Comparison of ENCODE assay signal across 12 cellular contexts in the genomic region with DNA sequence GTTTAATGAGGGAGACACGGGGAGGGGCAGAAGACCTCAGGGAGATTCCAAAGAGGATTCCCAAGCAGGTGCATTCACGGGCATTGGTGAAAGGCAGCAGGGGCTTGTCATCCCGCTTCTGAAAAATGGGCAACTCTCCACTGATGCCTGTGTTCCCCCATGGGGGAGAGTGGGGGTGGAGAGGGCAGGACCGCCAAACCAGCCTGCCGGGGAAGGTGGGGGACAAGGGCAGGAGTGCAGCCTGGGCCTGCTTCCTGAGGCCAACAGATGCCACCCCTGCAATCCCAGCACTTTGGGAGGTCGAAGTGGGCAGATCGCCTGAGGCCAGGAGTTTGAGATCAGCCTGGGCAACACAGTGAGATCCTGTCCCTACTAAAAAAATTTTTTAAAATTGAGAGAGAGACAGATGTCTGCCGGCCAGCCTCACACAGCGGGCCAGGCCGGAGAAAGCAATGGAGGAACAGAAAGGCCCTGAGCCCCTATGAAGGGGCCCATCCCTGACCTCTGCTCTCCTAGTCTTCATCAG.
"Had no signal": no experiment of that assay in that cellular context is flagged by ENCODE, and none has a peak within 500 bp of the region (broad histone marks: within the 10 kb centered on the region; RNA-seq: fewer than 3 reads in every experiment).

No MANE protein-coding gene starts in this region.

- H3K36me3 ChIP-seq: colonic mucosa, ovary had no signal

- H3K9me3 Mint-ChIP-seq: activated T-helper 2 cell treated with anti-CD3 and anti-CD28 coated beads, Interferon-gamma antibody, Interleukin-2, Interleukin-4, amounts not matched to agents 10 μg/mL and 5 μg/mL and 100 μg/mL, durations not matched to agents 14 hours and 24 hours and 36 hours; type B pancreatic cell had no signal

- H3K4me3 Mint-ChIP-seq: activated CD8-positive, alpha-beta memory T cell treated with anti-CD3 and anti-CD28 coated beads, Interleukin-2, amount 10 ng/mL, durations not matched to agents 7 days and 5 days; stimulated activated memory B cell treated with anti-CD40 and anti-IgM and Interleukin-4, amounts not matched to agents 10 μg/mL and 1 μg/mL and 100 μg/mL, for 72 hours; type B pancreatic cell had no signal

- H3K4me1 ChIP-seq: colonic mucosa had no signal

- H3K4me3 ChIP-seq: colonic mucosa, ovary had no signal

- H3K27me3 Mint-ChIP-seq: activated CD8-positive, alpha-beta memory T cell treated with anti-CD3 and anti-CD28 coated beads, Interleukin-2, amount 10 ng/mL, durations not matched to agents 7 days and 5 days had no signal

- H3K27ac Mint-ChIP-seq: activated CD8-positive, alpha-beta memory T cell treated with anti-CD3 and anti-CD28 coated beads, Interleukin-2, amount 10 ng/mL, durations not matched to agents 7 days and 5 days; activated T-helper 2 cell treated with anti-CD3 and anti-CD28 coated beads, Interferon-gamma antibody, Interleukin-2, Interleukin-4, amounts not matched to agents 10 μg/mL and 5 μg/mL and 100 μg/mL, durations not matched to agents 14 hours and 24 hours and 36 hours; type B pancreatic cell had no signal

- DNase-seq: activated CD4-positive, alpha-beta T cell treated with anti-CD3 and anti-CD28 coated beads for 1 hour; activated CD8-positive, alpha-beta memory T cell treated with anti-CD3 and anti-CD28 coated beads, Interleukin-2, amount 10 ng/mL, durations not matched to agents 7 days and 5 days; activated T-cell treated with anti-CD3 and anti-CD28 coated beads, Interleukin-2, amount 50 U/mL, for 1 hour; caudate nucleus; colonic mucosa; effector CD8-positive, alpha-beta T cell; foreskin fibroblast; T1000 had no signal

- H3K27ac ChIP-seq: colonic mucosa had no signal

- H3K36me3 Mint-ChIP-seq: activated CD8-positive, alpha-beta memory T cell treated with anti-CD3 and anti-CD28 coated beads, Interleukin-2, amount 10 ng/mL, durations not matched to agents 7 days and 5 days; stimulated activated memory B cell treated with anti-CD40 and anti-IgM and Interleukin-4, amounts not matched to agents 10 μg/mL and 1 μg/mL and 100 μg/mL, for 72 hours; type B pancreatic cell had no signal

- H3K9me3 ChIP-seq: colonic mucosa, ovary had no signal

- ATAC-seq: activated CD8-positive, alpha-beta memory T cell treated with anti-CD3 and anti-CD28 coated beads, Interleukin-2, amount 10 ng/mL, durations not matched to agents 7 days and 5 days; stimulated activated memory B cell treated with anti-CD40 and anti-IgM and Interleukin-4, amounts not matched to agents 10 μg/mL and 1 μg/mL and 100 μg/mL, for 72 hours had no signal

- H3K27me3 ChIP-seq: colonic mucosa, ovary had no signal
